Comparison of ENCODE assay signal across 8 cellular contexts in the genomic region with DNA sequence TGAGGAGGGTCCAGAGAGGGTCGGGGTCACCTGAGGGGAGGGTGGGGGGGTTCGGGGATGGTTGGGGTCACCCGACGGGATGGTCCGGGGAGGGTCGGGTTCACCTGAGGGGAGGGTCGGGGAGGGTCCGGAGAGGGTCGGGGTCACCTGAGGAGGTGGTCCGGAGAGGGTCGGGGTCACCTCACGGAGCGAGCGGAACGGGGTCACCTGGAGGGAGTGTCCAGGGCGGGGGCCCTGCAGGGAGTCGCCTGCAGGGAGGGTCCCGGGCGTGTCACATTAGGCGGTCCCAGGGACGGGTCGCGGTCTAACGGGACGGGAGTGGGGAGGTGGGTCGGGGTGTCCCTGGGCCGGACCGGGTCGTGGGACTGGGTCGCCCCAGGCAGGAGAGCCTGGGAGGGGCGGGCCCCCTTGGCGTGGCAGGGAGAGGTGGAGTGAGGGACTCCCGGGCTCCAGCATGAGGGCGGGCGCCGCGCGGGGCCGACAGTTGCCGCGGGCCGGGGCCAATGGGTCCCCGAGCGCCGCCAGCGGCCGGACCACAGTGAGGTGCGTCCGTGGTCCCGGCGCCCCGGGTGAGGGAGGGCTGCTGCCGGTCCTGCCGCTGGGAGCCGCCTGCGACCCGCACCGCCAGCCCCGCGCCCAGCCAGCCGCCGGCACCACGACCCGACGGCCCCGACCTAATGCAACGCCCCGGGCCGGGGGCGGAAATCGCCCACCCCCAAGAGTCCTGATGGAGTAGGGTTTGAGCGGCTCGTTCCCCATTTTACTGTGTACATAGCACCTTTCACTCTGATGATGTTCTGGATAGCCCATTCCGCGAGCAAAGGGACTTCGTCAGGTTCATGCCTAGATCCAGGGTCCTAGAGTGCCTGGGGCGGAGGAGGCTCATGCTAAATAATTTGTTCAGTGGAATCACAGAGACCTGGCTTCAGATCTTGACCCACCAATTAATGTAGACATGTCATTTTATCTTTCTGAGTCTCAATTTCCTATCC. TPM values are rescaled to one million over a fixed set of nuclear protein-coding genes. Genes with fewer than 3 reads are reported as not detected.
A peak's percentile ranks its signal among the peaks of the same experiment; 100 is the strongest.
DNase-seq lines count a peak whose midpoint lies in the region; ATAC-seq and TF ChIP-seq lines count a peak whose summit lies in the region.

No MANE protein-coding gene starts in this region.

- intact Hi-C loops in heart left ventricle (cut with DNase I) (loop anchor here (1.0 to 5.0 kb wide), 8 partner anchors 81 to 161 kb away; partner anchors contain the start of gene CCNF (in 7 of the 10)), Right ventricle myocardium inferior (cut with DNase I) (loop anchor here (2.0 kb wide), 2 partner anchors 81 to 159 kb away; no protein-coding TSS in a partner anchor)
- intact Hi-C loops in activated T-helper 1 cell treated with anti-CD3 and anti-CD28 coated beads, Interleukin-12 subunit alpha, Interleukin-12 subunit beta, Interleukin-2, Interleukin-4 antibody, amounts not matched to agents 30 ng/mL and 10 ng/mL and 1 ng/mL, durations not matched to agents 14 hours and 24 hours and 36 hours (cut with micrococcal nuclease) = loop anchor here (1.0 to 10.0 kb wide), 5 partner anchors 73 to 160 kb away; partner anchors contain the start of genes BRICD5, CCNF, PGP and RNPS1

- H3K4me3 Mint-ChIP-seq in naive B cell = peak overlapping the region in 6 of 8 donors; percentile 34 to 87 (median 56)
- no peak overlapping the region for H3K4me3 Mint-ChIP-seq in activated T-helper 1 cell treated with anti-CD3 and anti-CD28 coated beads, Interleukin-12 subunit alpha, Interleukin-12 subunit beta, Interleukin-2, Interleukin-4 antibody, amounts not matched to agents 30 ng/mL and 10 ng/mL and 1 ng/mL, durations not matched to agents 14 hours and 24 hours and 36 hours

- no peaks in the 10 kb centered on the region for H3K36me3 Mint-ChIP-seq in naive B cell
- peaks cover 3% of the 10 kb centered on the region for H3K36me3 Mint-ChIP-seq in activated T-helper 1 cell treated with anti-CD3 and anti-CD28 coated beads, Interleukin-12 subunit alpha, Interleukin-12 subunit beta, Interleukin-2, Interleukin-4 antibody, amounts not matched to agents 30 ng/mL and 10 ng/mL and 1 ng/mL, durations not matched to agents 14 hours and 24 hours and 36 hours (ENCODE audit: low read depth)

- ATAC-seq in heart left ventricle = peak in 1 of 4 donors; percentile 2
- ATAC-seq in Right ventricle myocardium inferior = no peak
- no peak for ATAC-seq in naive B cell (ENCODE audit: low read depth in 2 of 2)
- no peak for ATAC-seq in activated CD4-positive, CD25-positive, alpha-beta regulatory T cell treated with anti-CD3 and anti-CD28 coated beads, Interleukin-2, amount 50 U/mL, for 24 hours

- peaks cover 5 to 25% (median 9%) of the 10 kb centered on the region in 3 donors for H3K27me3 Mint-ChIP-seq in naive B cell
- H3K27me3 Mint-ChIP-seq in activated T-helper 1 cell treated with anti-CD3 and anti-CD28 coated beads, Interleukin-12 subunit alpha, Interleukin-12 subunit beta, Interleukin-2, Interleukin-4 antibody, amounts not matched to agents 30 ng/mL and 10 ng/mL and 1 ng/mL, durations not matched to agents 14 hours and 24 hours and 36 hours (ENCODE audit: insufficient read depth) = peaks cover 38% of the 10 kb centered on the region

- H3K27ac ChIP-seq in heart left ventricle (peak overlapping the region in 1 of 12 donors; percentile 61), coronary artery (peak overlapping the region in 1 of 2 donors; percentile 39), tibial nerve (peak overlapping the region in 1 of 4 donors; percentile 60)

- H3K9me3 ChIP-seq in heart left ventricle (no peaks in the 10 kb centered on the region), tibial nerve (no peaks in the 10 kb centered on the region)

- H3K9me3 Mint-ChIP-seq in naive B cell = no peaks in the 10 kb centered on the region
- H3K9me3 Mint-ChIP-seq in activated T-helper 1 cell treated with anti-CD3 and anti-CD28 coated beads, Interleukin-12 subunit alpha, Interleukin-12 subunit beta, Interleukin-2, Interleukin-4 antibody, amounts not matched to agents 30 ng/mL and 10 ng/mL and 1 ng/mL, durations not matched to agents 14 hours and 24 hours and 36 hours = no peaks in the 10 kb centered on the region

- TF ChIP-seq CTCF in heart left ventricle (IDR thresholded peaks at IDR 0.05) (no peak), coronary artery (IDR thresholded peaks at IDR 0.05) (no peak), tibial nerve (IDR thresholded peaks at IDR 0.05) (peak in 1 of 5 experiments; percentile 9)

- H3K36me3 ChIP-seq in heart left ventricle (no peaks in the 10 kb centered on the region), tibial nerve (no peaks in the 10 kb centered on the region)

- H3K27me3 ChIP-seq in heart left ventricle (peaks cover 0 to 4% (median 0%) of the 10 kb centered on the region in 9 donors), tibial nerve (no peaks in the 10 kb centered on the region)

- H3K4me3 ChIP-seq in heart left ventricle (peak overlapping the region in 8 of 12 donors; percentile 7 to 33 (median 24)), coronary artery (peak overlapping the region; percentile 96), tibial nerve (peak overlapping the region in 3 of 4 donors; percentile 8 to 93 (median 9))

- H3K27ac Mint-ChIP-seq in naive B cell = no peak overlapping the region
- H3K27ac Mint-ChIP-seq in activated T-helper 1 cell treated with anti-CD3 and anti-CD28 coated beads, Interleukin-12 subunit alpha, Interleukin-12 subunit beta, Interleukin-2, Interleukin-4 antibody, amounts not matched to agents 30 ng/mL and 10 ng/mL and 1 ng/mL, durations not matched to agents 14 hours and 24 hours and 36 hours = no peak overlapping the region

- peaks cover 0 to 24% (median 14%) of the 10 kb centered on the region in 12 donors for H3K4me1 ChIP-seq in heart left ventricle
- H3K4me1 ChIP-seq in tibial nerve = peaks cover 0 to 39% (median 10%) of the 10 kb centered on the region in 4 donors

- 18 to 38% (median 21%) methylated on average over 21 to 77 of the region's 77 CpGs for WGBS in heart left ventricle, 4 donors
- WGBS in tibial nerve, 2 donors = 19 to 35% methylated on average over 26 to 72 of the region's 77 CpGs

- DNase-seq in heart left ventricle = peak in 1 of 5 donors; percentile 69
- DNase-seq in Right ventricle myocardium inferior (ENCODE audit: missing footprints) = no peak
- no peak for DNase-seq in coronary artery (ENCODE audit: low spot score)
- DNase-seq in naive B cell = peak; percentile 1
- DNase-seq in tibial nerve (ENCODE audit: low spot score in 2 of 2) = no peak
- DNase-seq in activated T-helper 1 cell treated with anti-CD3 and anti-CD28 coated beads, Interleukin-12 subunit alpha, Interleukin-12 subunit beta, Interleukin-2, Interleukin-4 antibody, amounts not matched to agents 30 ng/mL and 10 ng/mL and 1 ng/mL, durations not matched to agents 14 hours and 24 hours and 36 hours (ENCODE audit: low spot score) = no peak
- DNase-seq in GOT3 (lab: John Stamatoyannopoulos, UW) = no peak

- TF ChIP-seq POLR2A in heart left ventricle (IDR thresholded peaks at IDR 0.05) (no peak), tibial nerve (IDR thresholded peaks at IDR 0.05) (no peak)

- peaks cover 9 to 13% (median 10%) of the 10 kb centered on the region in 3 donors for H3K4me1 Mint-ChIP-seq in naive B cell
- peaks cover 26% of the 10 kb centered on the region for H3K4me1 Mint-ChIP-seq in activated T-helper 1 cell treated with anti-CD3 and anti-CD28 coated beads, Interleukin-12 subunit alpha, Interleukin-12 subunit beta, Interleukin-2, Interleukin-4 antibody, amounts not matched to agents 30 ng/mL and 10 ng/mL and 1 ng/mL, durations not matched to agents 14 hours and 24 hours and 36 hours (ENCODE audit: low read depth)

- no peak for TF ChIP-seq EP300 in tibial nerve (IDR thresholded peaks at IDR 0.05)

RNA-seq across cellular contexts. Expression of gene ABCA3, which starts 1.2 kb away (rescaled TPM):
- total RNA-seq in heart left ventricle (10 to 100 TPM in 5 of 9 donors, 1 to 10 TPM in 4; 8.0 to 16.5 (median 10.0) TPM), Right ventricle myocardium inferior (7.4 TPM), tibial nerve (10 to 100 TPM; 14.9 to 22.2 (median 15.8) TPM)
- polyA plus RNA-seq in heart left ventricle (1 to 10 TPM; 6.7 to 8.8 TPM), naive B cell (ENCODE audit: low read depth in 6 of 6) (1 to 10 TPM in 2 of 6 donors, under 1 TPM in 3, not detected in 1; 0.54 to 1.8 (median 0.98) TPM)
- 9.0 and 10.0 TPM in 2 replicates for total RNA-seq in activated T-helper 1 cell treated with anti-CD3 and anti-CD28 coated beads, Interleukin-12 subunit alpha, Interleukin-12 subunit beta, Interleukin-2, Interleukin-4 antibody, amounts not matched to agents 30 ng/mL and 10 ng/mL and 1 ng/mL, durations not matched to agents 14 hours and 24 hours and 36 hours

Comparison
In these comparisons a context has a peak if more than half of its experiments do, and no peak if none do; other contexts are left out.
1. H3K4me3 ChIP-seq: peak in every context shown above with its lines; median percentile 96 in coronary artery; 24 in heart left ventricle; 9 in tibial nerve.